ENCODE assay signal across 8 cellular contexts in the genomic region with DNA sequence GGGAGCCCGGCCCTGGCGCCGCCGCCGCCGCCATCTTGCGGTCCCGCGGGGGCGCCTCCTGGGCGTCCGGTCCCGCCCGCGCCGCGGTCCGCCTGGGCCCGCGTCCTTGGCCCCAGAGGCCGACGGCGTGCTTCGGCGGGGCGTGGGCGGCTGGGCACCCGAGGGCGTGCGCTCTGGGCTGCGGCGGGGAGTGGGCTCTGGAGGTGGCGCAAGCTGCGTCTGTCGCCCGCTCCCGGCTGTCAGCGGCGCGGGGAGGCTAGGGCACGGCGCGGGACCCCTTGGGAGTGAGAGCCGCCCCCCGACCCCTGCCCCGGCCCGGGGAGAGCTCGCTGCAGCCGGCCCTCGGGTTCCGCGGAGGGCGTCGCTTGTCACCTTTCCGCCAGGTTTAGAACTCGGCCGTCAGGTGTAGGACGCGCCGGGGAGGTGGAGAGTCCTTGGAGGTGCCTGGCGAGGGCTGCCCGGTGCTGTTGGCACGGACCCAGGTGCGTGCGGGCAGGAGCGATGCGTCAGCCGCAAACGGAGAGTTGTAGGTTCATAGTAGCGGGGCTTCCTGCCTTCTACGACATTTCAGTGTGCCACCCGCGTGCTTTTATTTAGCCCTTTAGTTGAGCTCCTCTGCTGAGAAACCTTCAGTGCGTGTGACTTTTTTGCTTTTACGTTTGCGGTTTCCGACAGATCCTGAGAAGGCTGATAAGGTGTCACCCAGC. TPM values are rescaled to one million over a fixed set of nuclear protein-coding genes. Genes with fewer than 3 reads are reported as not detected.
DNase-seq lines count a peak whose midpoint lies in the region; ATAC-seq and TF ChIP-seq lines count a peak whose summit lies in the region.

No MANE protein-coding gene starts in this region.

- ATAC-seq in HG02943 (IDR thresholded peaks at IDR 0.05; ENCODE audit: low read depth, unreplicated experiment): peak; percentile 29
- ATAC-seq in lung (ENCODE audit: insufficient read depth, low FRiP score): peak; percentile 3

- DNase-seq in NCI-H2029 (lab: John Stamatoyannopoulos, UW) (peak; percentile 11), NCI-H2029 treated with DMSO at 0.1 percent for 48 hours (lab: John Stamatoyannopoulos, UW) (no peak), NCI-H226 (peak; percentile 81), dermis blood vessel endothelial cell (peak; percentile 92), lung (ENCODE audit: low spot score) (peak; percentile 84)
- peak; percentile 71 for DNase-seq in activated CD4-positive, alpha-beta T cell treated with anti-CD3 and anti-CD28 coated beads, Interleukin-2, amount 50 U/mL, for 1 hour
- peak; percentile 60 for DNase-seq in stimulated activated CD8-positive, alpha-beta memory T cell treated with anti-CD3 and anti-CD28 coated beads, Interleukin-12 subunit alpha, Interleukin-12 subunit beta, amount 100 ng/mL, for 1 hour (ENCODE audit: low read depth)

- H3K27ac ChIP-seq in lung (ENCODE audit: low read depth in 1 of 2, low read length in 1 of 2): peak overlapping the region; percentile 96 to 99

- H3K36me3 ChIP-seq in lung (ENCODE audit: control insufficient read depth in 2 of 2, insufficient read depth in 2 of 2, low read length in 2 of 2): no peaks in the 10 kb centered on the region

- H3K4me3 ChIP-seq in lung: peak overlapping the region; percentile 93

- no peaks in the 10 kb centered on the region for H3K27me3 ChIP-seq in lung (ENCODE audit: control insufficient read depth, insufficient read depth)

- H3K4me1 ChIP-seq in lung (ENCODE audit: control insufficient read depth in 2 of 2, insufficient read depth in 2 of 2, low read length in 2 of 2): peaks cover 6 to 14% of the 10 kb centered on the region in 2 donors

- TF ChIP-seq CTCF in lung (IDR thresholded peaks at IDR 0.05; ENCODE audit: control extremely low read depth, extremely low read depth): no peak

- 0 to 1% methylated on average over 34 to 77 of the region's 77 CpGs for WGBS in lung, 2 donors

- no peaks in the 10 kb centered on the region for H3K9me3 ChIP-seq in lung (ENCODE audit: control insufficient read depth in 2 of 2, insufficient read depth in 1 of 2, low read length in 1 of 2)

RNA-seq across cellular contexts. Expression of a gene that starts 0.9 kb away (rescaled TPM):
- total RNA-seq in dermis blood vessel endothelial cell: 261 and 330 TPM in 2 replicates
- 100 to 1,000 TPM; 255 to 351 TPM for total RNA-seq in lung
- 100 to 1,000 TPM; 143 to 240 TPM for polyA plus RNA-seq in lung

RNA-seq across cellular contexts. Expression of a gene that starts 29.0 kb away (rescaled TPM):
- 0.05 TPM in 1 of 2 replicates, not detected in the other for total RNA-seq in dermis blood vessel endothelial cell
- total RNA-seq in lung: under 1 TPM in 1 of 2 donors, not detected in 1; 0.12 TPM
- polyA plus RNA-seq in lung: under 1 TPM; 0.16 to 0.19 TPM
